Comparison of ENCODE assay signal across 8 cellular contexts in genomic region chr15:62389887-62390792, GRCh38. TPM values are rescaled to one million over a fixed set of nuclear protein-coding genes. Genes with fewer than 3 reads are reported as not detected.
DNase-seq lines count a peak whose midpoint lies in the region; ATAC-seq and TF ChIP-seq lines count a peak whose summit lies in the region.

TLN2 (plus strand) TSS chr15:62390550.

- H3K27me3 ChIP-seq in DOHH2 (ENCODE audit: control insufficient read depth, low read length), result peaks cover 26% of the 10 kb centered on the region
- H3K27me3 ChIP-seq in HUES48 (ENCODE audit: control insufficient read depth, insufficient read depth, low read length), result peaks cover 24% of the 10 kb centered on the region
- H3K27me3 ChIP-seq in SJSA1 (replicated peaks), result 0 out of 2 replicates have a peak, but pooled peaks cover under 1% of the 10 kb centered on the region
- no peaks in the 10 kb centered on the region for H3K27me3 ChIP-seq in tibial nerve

- 1 to 2% methylated on average over 32 to 35 of the region's 74 CpGs for WGBS in tibial nerve, 2 donors

- H3F3A ChIP-seq in DOHH2 (ENCODE audit: control insufficient read depth, insufficient read depth), result 0 out of 2 replicates have a peak, but pooled peaks cover 2% of the 10 kb centered on the region

- H3K36me3 ChIP-seq in DOHH2 (ENCODE audit: control insufficient read depth, low read length), result peaks cover 3% of the 10 kb centered on the region; the same call in 1 of the 2 replicates
- no peaks in the 10 kb centered on the region for H3K36me3 ChIP-seq in HUES48 (ENCODE audit: control insufficient read depth, insufficient read depth, low read length)
- peaks cover 4% of the 10 kb centered on the region; the same call in 1 of the 2 replicates for H3K36me3 ChIP-seq in SJSA1
- no peaks in the 10 kb centered on the region for H3K36me3 ChIP-seq in tibial nerve

- H3K9ac ChIP-seq in HUES48 (ENCODE audit: low read depth, low read length), result peak within 1 kb of the TSS; percentile 92

- ATAC-seq in GM21447 (IDR thresholded peaks at IDR 0.05; ENCODE audit: unreplicated experiment), result peak; percentile 85

- H3K4me1 ChIP-seq in DOHH2 (ENCODE audit: control insufficient read depth, low read length), result peaks cover 19% of the 10 kb centered on the region
- H3K4me1 ChIP-seq in HUES48 (ENCODE audit: control insufficient read depth, insufficient read depth, low read length), result peaks cover 11% of the 10 kb centered on the region
- peaks cover 19% of the 10 kb centered on the region for H3K4me1 ChIP-seq in SJSA1 (replicated peaks)
- peaks cover 0 to 37% (median 7%) of the 10 kb centered on the region in 4 donors for H3K4me1 ChIP-seq in tibial nerve

- H3K9me3 ChIP-seq in DOHH2 (ENCODE audit: control insufficient read depth, insufficient read depth, low read length) (no peaks in the 10 kb centered on the region), HUES48 (ENCODE audit: control insufficient read depth, insufficient read depth, low read length) (no peaks in the 10 kb centered on the region), SJSA1 (replicated peaks) (no peaks in the 10 kb centered on the region), tibial nerve (no peaks in the 10 kb centered on the region)

- peak within 1 kb of the TSS; percentile 89 for H3K4me2 ChIP-seq in DOHH2 (ENCODE audit: low read length)

- peak within 1 kb of the TSS; percentile 99 for H3K4me3 ChIP-seq in DOHH2 (ENCODE audit: low read length)
- peak within 1 kb of the TSS; percentile 99 for H3K4me3 ChIP-seq in HUES48 (ENCODE audit: low read depth, low read length)
- peak within 1 kb of the TSS; percentile 77 for H3K4me3 ChIP-seq in SJSA1
- peak within 1 kb of the TSS; percentile 72 to 89 (median 80) for H3K4me3 ChIP-seq in tibial nerve

- H3K9me2 ChIP-seq in DOHH2 (replicated peaks; ENCODE audit: control insufficient read depth, low read length), result no peaks in the 10 kb centered on the region

- H3K27ac ChIP-seq in DOHH2 (ENCODE audit: low read depth, low read length), result no peak within 1 kb of the TSS
- peak within 1 kb of the TSS; percentile 76 for H3K27ac ChIP-seq in HUES48 (ENCODE audit: low read depth, low read length)
- peak within 1 kb of the TSS; percentile 73 for H3K27ac ChIP-seq in SJSA1
- H3K27ac ChIP-seq in tibial nerve, result peak within 1 kb of the TSS; percentile 69 to 90 (median 87)

- DNase-seq in SJSA1 (ENCODE audit: low read depth in 1 of 2, low spot score in 2 of 2) (peak; percentile 65 to 83), globus pallidus (ENCODE audit: low spot score) (peak; percentile 77), nucleus accumbens (lab: John Stamatoyannopoulos, UW) (peak in 50 of 56 donors; percentile 10 to 82 (median 61)), tibial nerve (ENCODE audit: low spot score in 2 of 2) (peak; percentile 20 to 35)
- peak; percentile 67 for DNase-seq in activated naive CD4-positive, alpha-beta T cell treated with anti-CD3 and anti-CD28 coated beads, Interleukin-2, amount 50 U/mL, for 16 hours

- peak; percentile 72 to 88 for TF ChIP-seq POLR2A in tibial nerve (IDR thresholded peaks at IDR 0.05)

- H4K20me1 ChIP-seq in DOHH2 (ENCODE audit: control insufficient read depth, insufficient read depth, low read depth, low read length), result no peaks in the 10 kb centered on the region

- peaks cover 12% of the 10 kb centered on the region for H3K79me2 ChIP-seq in DOHH2 (ENCODE audit: control insufficient read depth, low read length)

- peak in 1 of 2 donors; percentile 76 for TF ChIP-seq EP300 in tibial nerve (IDR thresholded peaks at IDR 0.05)

- no peak for TF ChIP-seq CTCF in DOHH2 (IDR thresholded peaks at IDR 0.05; ENCODE audit: low read depth, low read length, poor library complexity, severe bottlenecking)
- TF ChIP-seq CTCF in tibial nerve (IDR thresholded peaks at IDR 0.05), result peak in 1 of 5 experiments; percentile 28

RNA-seq across cellular contexts. Expression of gene TLN2, which starts in this region (rescaled TPM):
- 18.0 and 31.0 TPM in 2 replicates for total RNA-seq in SJSA1 (2014; rRNA removed; shearing (Covaris generic))
- total RNA-seq in tibial nerve, result 10 to 100 TPM; 45.9 to 57.7 (median 54.9) TPM
